1 cellular context compared by ENCODE assay signal in genomic region chr19:1942078-1942933, GRCh38.
TF ChIP-seq lines count a peak whose summit lies in the region.

No MANE protein-coding gene starts in this region.

TF ChIP-seq in endothelial cell of umbilical vein, 7 proteins besides CTCF, POLR2A, EP300 and RAD21 (continued from another document):
- no peak for TF ChIP-seq JUN (IDR thresholded peaks at IDR 0.05; ENCODE audit: borderline replicate concordance, insufficient read depth, insufficient read length, low read depth)
- no peak for TF ChIP-seq MYC (IDR thresholded peaks at IDR 0.05; ENCODE audit: low read depth, low read length)
- no peak for TF ChIP-seq GATA2 (IDR thresholded peaks at IDR 0.05; ENCODE audit: insufficient read depth, insufficient read length, low read depth, low read length)
- TF ChIP-seq MAX (IDR thresholded peaks at IDR 0.05; ENCODE audit: insufficient read depth, insufficient read length) = no peak
- TF ChIP-seq POLR2AphosphoS5 (IDR thresholded peaks at IDR 0.05; ENCODE audit: insufficient read depth, low read depth, low read length) = no peak
